ENCODE assay signal across 1 cellular context in genomic region chr6:30720738-30721197, GRCh38.
TF ChIP-seq lines count a peak whose summit lies in the region.

No MANE protein-coding gene starts in this region.

TF ChIP-seq in WTC11, 78 proteins besides CTCF, POLR2A, EP300 and RAD21 (continued from another document):
- TF ChIP-seq HMGXB4 (CRISPR knock-in tag; IDR thresholded peaks at IDR 0.05) = 0 out of 2 replicates have a peak, but pooled peaks have one; percentile 23
TF ChIP-seq in WTC11: peak in this region for 9.
